In genomic region chr12:13146539-13146938, GRCh38 we compare ENCODE assay signal across 29 cellular contexts. TPM values are rescaled to one million over a fixed set of nuclear protein-coding genes. Genes with fewer than 3 reads are reported as not detected.
A peak's percentile ranks its signal among the peaks of the same experiment; 100 is the strongest.
DNase-seq lines count a peak whose midpoint lies in the region; ATAC-seq and TF ChIP-seq lines count a peak whose summit lies in the region.
"Had no signal": no experiment of that assay in that cellular context is flagged by ENCODE, and none has a peak within 500 bp of the region (broad histone marks: within the 10 kb centered on the region; RNA-seq: fewer than 3 reads in every experiment).

No MANE protein-coding gene starts in this region.

- H3K4me1 ChIP-seq in breast epithelium (no peaks in the 10 kb centered on the region), right lobe of liver (peaks cover 0 to 9% (median 0%) of the 10 kb centered on the region in 4 donors), stomach (peaks cover 8 to 18% (median 11%) of the 10 kb centered on the region in 4 donors), Karpas-422 (ENCODE audit: low read length) (no peaks in the 10 kb centered on the region; the same call in 1 of the 2 replicates)

- intact Hi-C loops in breast epithelium (cut with DNase I; ENCODE audit: low total_unique reads): no loop called here
- intact Hi-C loops in MCF 10A (cut with micrococcal nuclease): no loop called here
- intact Hi-C loops in right lobe of liver (cut with DNase I): no loop called here
- intact Hi-C loops in stomach (cut with DNase I; ENCODE audit: low total_unique reads): no loop called here
- intact Hi-C loops in activated CD4-positive, alpha-beta T cell treated with anti-CD3 and anti-CD28 coated beads, Interleukin-2, amount 10 ng/mL, durations not matched to agents 24 days and 14 days (cut with micrococcal nuclease): no loop called here

- H3K27ac ChIP-seq in breast epithelium (peak overlapping the region; percentile 33 to 36), right lobe of liver (peak overlapping the region in 1 of 3 donors; percentile 17), stomach (peak overlapping the region in 4 of 5 donors; percentile 10 to 54 (median 52)), Karpas-422 (ENCODE audit: low read length) (no peak overlapping the region)
- H3K27ac ChIP-seq: 22Rv1, brain microvascular endothelial cell, hepatocyte, SK-N-MC had no signal

- H3K9me3 ChIP-seq in breast epithelium (no peaks in the 10 kb centered on the region), right lobe of liver (no peaks in the 10 kb centered on the region), stomach (no peaks in the 10 kb centered on the region), Karpas-422 (ENCODE audit: low read length) (no peaks in the 10 kb centered on the region)

- TF ChIP-seq POLR2A in breast epithelium (IDR thresholded peaks at IDR 0.05) (no peak), right lobe of liver (IDR thresholded peaks at IDR 0.05) (no peak), stomach (IDR thresholded peaks at IDR 0.05) (no peak)

- H3K27me3 ChIP-seq in breast epithelium (no peaks in the 10 kb centered on the region), right lobe of liver (no peaks in the 10 kb centered on the region), stomach (no peaks in the 10 kb centered on the region), Karpas-422 (ENCODE audit: low read length) (no peaks in the 10 kb centered on the region)
- H3K27me3 ChIP-seq: brain microvascular endothelial cell, hepatocyte had no signal

- no peak for TF ChIP-seq CTCF in breast epithelium (IDR thresholded peaks at IDR 0.05)
- no peak for TF ChIP-seq CTCF in MCF 10A (IDR thresholded peaks at IDR 0.05; ENCODE audit: unreplicated experiment)
- no peak for TF ChIP-seq CTCF in right lobe of liver (IDR thresholded peaks at IDR 0.05)
- TF ChIP-seq CTCF in stomach (IDR thresholded peaks at IDR 0.05): no peak

- no peaks in the 10 kb centered on the region for H4K20me1 ChIP-seq in Karpas-422 (ENCODE audit: insufficient read depth, low read depth, low read length)

- CTCF ChIA-PET in MCF 10A (lab: Yijun Ruan, JAX): interaction anchor here (0.6 kb wide), 1 partner anchor 11 kb away, joined by 3 read pairs; no protein-coding TSS in a partner anchor

- no peak for TF ChIP-seq EP300 in stomach (IDR thresholded peaks at IDR 0.05)

- peak; percentile 95 to 98 (median 98) for ATAC-seq in right lobe of liver
- ATAC-seq: HCT116; stimulated activated naive CD8-positive, alpha-beta T cell treated with anti-CD3 and anti-CD28 coated beads, Interleukin-15, Interleukin-2, amounts not matched to agents 100 U/mL and 50 U/mL, for 24 hours had no signal

- H3K4me3 Mint-ChIP-seq in MCF 10A (ENCODE audit: unreplicated experiment): no peak overlapping the region
- no peak overlapping the region for H3K4me3 Mint-ChIP-seq in activated CD4-positive, alpha-beta T cell treated with anti-CD3 and anti-CD28 coated beads, Interleukin-2, amount 10 ng/mL, durations not matched to agents 24 days and 14 days
- H3K4me3 Mint-ChIP-seq: activated CD4-positive, alpha-beta memory T cell treated with anti-CD3 and anti-CD28 coated beads for 36 hours; activated naive CD8-positive, alpha-beta T cell treated with anti-CD3 and anti-CD28 coated beads, Interleukin-2, amount 10 ng/mL, durations not matched to agents 7 days and 5 days; endodermal cell; immature natural killer cell had no signal

- POLR2A ChIA-PET in MCF 10A (lab: Yijun Ruan, JAX): no interaction called here

- no TSS peak for BruUV-seq in MCF 10A (replicated peaks; lab: Mats Ljungman, UMichigan)

- H3K79me2 ChIP-seq in Karpas-422 (ENCODE audit: low read length): no peaks in the 10 kb centered on the region
- H3K79me2 ChIP-seq: hepatocyte had no signal

- no peaks in the 10 kb centered on the region for H3K27me3 Mint-ChIP-seq in MCF 10A (ENCODE audit: insufficient read depth, unreplicated experiment)
- H3K27me3 Mint-ChIP-seq in activated CD4-positive, alpha-beta T cell treated with anti-CD3 and anti-CD28 coated beads, Interleukin-2, amount 10 ng/mL, durations not matched to agents 24 days and 14 days: peaks cover 10% of the 10 kb centered on the region

- H3K4me2 ChIP-seq in Karpas-422 (ENCODE audit: low read depth, low read length, poor library complexity, severe bottlenecking): no peak overlapping the region
- H3K4me2 ChIP-seq: hepatocyte had no signal

- no peak overlapping the region for H3K4me3 ChIP-seq in breast epithelium
- no peak overlapping the region for H3K4me3 ChIP-seq in right lobe of liver
- no peak overlapping the region for H3K4me3 ChIP-seq in stomach
- H3K4me3 ChIP-seq in Karpas-422 (ENCODE audit: low read length): no peak overlapping the region
- H3K4me3 ChIP-seq: hepatocyte, SK-N-MC had no signal

- no peak overlapping the region for H3K9ac ChIP-seq in Karpas-422 (ENCODE audit: low read length)

- 50% methylated on average over 2 of the region's 2 CpGs for WGBS in right lobe of liver (ENCODE audit: insufficient coverage, low coverage, low lambda C conversion rate, missing lambda C conversion rate)
- 66 to 87% (median 82%) methylated on average over 2 of the region's 2 CpGs for WGBS in stomach, 5 donors

- H3K9me3 Mint-ChIP-seq in MCF 10A (ENCODE audit: unreplicated experiment): no peaks in the 10 kb centered on the region
- no peaks in the 10 kb centered on the region for H3K9me3 Mint-ChIP-seq in activated CD4-positive, alpha-beta T cell treated with anti-CD3 and anti-CD28 coated beads, Interleukin-2, amount 10 ng/mL, durations not matched to agents 24 days and 14 days
- H3K9me3 Mint-ChIP-seq: activated CD4-positive, alpha-beta memory T cell treated with anti-CD3 and anti-CD28 coated beads for 36 hours; activated naive CD8-positive, alpha-beta T cell treated with anti-CD3 and anti-CD28 coated beads, Interleukin-2, amount 10 ng/mL, durations not matched to agents 7 days and 5 days; endodermal cell; immature natural killer cell had no signal

- DNase-seq in breast epithelium (ENCODE audit: low spot score in 2 of 2) (no peak), MCF 10A (ENCODE audit: unreplicated experiment) (no peak), right lobe of liver (peak; percentile 29 to 81 (median 67)), stomach (no peak), T-helper 9 cell (no peak), A172 (ENCODE audit: low spot score) (no peak), Karpas-422 (no peak)
- no peak for DNase-seq in activated CD4-positive, alpha-beta T cell treated with anti-CD3 and anti-CD28 coated beads, Interleukin-2, amount 10 ng/mL, durations not matched to agents 24 days and 14 days
- DNase-seq: activated CD4-positive, alpha-beta memory T cell treated with anti-CD3 and anti-CD28 coated beads for 36 hours; activated effector memory CD4-positive, alpha-beta T cell treated with Interleukin-2 at 50 U/mL for 16 hours; activated naive CD8-positive, alpha-beta T cell treated with anti-CD3 and anti-CD28 coated beads, Interleukin-2, amount 10 ng/mL, durations not matched to agents 7 days and 5 days; brain microvascular endothelial cell; cortex of kidney; DMS79; immature natural killer cell; KG1; NCI-H187; NCI-H526 treated with DMSO at 0.1 percent for 48 hours; stimulated activated CD4-positive, alpha-beta T cell treated with anti-CD3 and anti-CD28 coated beads, Interleukin-12 subunit alpha, Interleukin-12 subunit beta, amount 100 ng/mL, for 4 hours; stimulated activated CD4-positive, alpha-beta T cell treated with anti-CD3 and anti-CD28 coated beads, Interleukin-4, amount 100 ng/mL, for 4 hours; stimulated activated naive CD8-positive, alpha-beta T cell treated with anti-CD3 and anti-CD28 coated beads, Interleukin-15, Interleukin-2, amounts not matched to agents 100 U/mL and 50 U/mL, for 24 hours had no signal

- H3K36me3 ChIP-seq in breast epithelium (no peaks in the 10 kb centered on the region), right lobe of liver (no peaks in the 10 kb centered on the region), stomach (no peaks in the 10 kb centered on the region), Karpas-422 (ENCODE audit: insufficient read depth, low read length) (no peaks in the 10 kb centered on the region)
- H3K36me3 ChIP-seq: brain microvascular endothelial cell had no signal

- no peak overlapping the region for H3K27ac Mint-ChIP-seq in MCF 10A (ENCODE audit: low read depth, unreplicated experiment)
- H3K27ac Mint-ChIP-seq in activated CD4-positive, alpha-beta T cell treated with anti-CD3 and anti-CD28 coated beads, Interleukin-2, amount 10 ng/mL, durations not matched to agents 24 days and 14 days: no peak overlapping the region
- H3K27ac Mint-ChIP-seq: activated CD4-positive, alpha-beta memory T cell treated with anti-CD3 and anti-CD28 coated beads for 36 hours; activated naive CD8-positive, alpha-beta T cell treated with anti-CD3 and anti-CD28 coated beads, Interleukin-2, amount 10 ng/mL, durations not matched to agents 7 days and 5 days; endodermal cell; immature natural killer cell had no signal

- no peaks in the 10 kb centered on the region for H3K4me1 Mint-ChIP-seq in MCF 10A (ENCODE audit: insufficient read depth, unreplicated experiment)
- H3K4me1 Mint-ChIP-seq in activated CD4-positive, alpha-beta T cell treated with anti-CD3 and anti-CD28 coated beads, Interleukin-2, amount 10 ng/mL, durations not matched to agents 24 days and 14 days: peaks cover 10% of the 10 kb centered on the region

- H2AFZ ChIP-seq in Karpas-422 (ENCODE audit: low read length): no peak overlapping the region
- H2AFZ ChIP-seq: hepatocyte had no signal

- H3K9me2 ChIP-seq in Karpas-422 (replicated peaks; ENCODE audit: insufficient read depth, low read length): no peaks in the 10 kb centered on the region

- no peaks in the 10 kb centered on the region for H3K36me3 Mint-ChIP-seq in MCF 10A (ENCODE audit: insufficient read depth, unreplicated experiment)
- no peaks in the 10 kb centered on the region for H3K36me3 Mint-ChIP-seq in activated CD4-positive, alpha-beta T cell treated with anti-CD3 and anti-CD28 coated beads, Interleukin-2, amount 10 ng/mL, durations not matched to agents 24 days and 14 days (ENCODE audit: low read depth)
- H3K36me3 Mint-ChIP-seq: activated naive CD8-positive, alpha-beta T cell treated with anti-CD3 and anti-CD28 coated beads, Interleukin-2, amount 10 ng/mL, durations not matched to agents 7 days and 5 days; immature natural killer cell had no signal

RNA-seq across cellular contexts. Expression of gene GSG1, which starts 43.1 kb away (rescaled TPM):
- total RNA-seq in breast epithelium (not detected), MCF 10A (2022) (not detected in 2 replicates), right lobe of liver (not detected), stomach (not detected)
- not detected for polyA plus RNA-seq in stomach
- not detected in 2 replicates for total RNA-seq in activated CD4-positive, alpha-beta T cell treated with anti-CD3 and anti-CD28 coated beads, Interleukin-2, amount 10 ng/mL, durations not matched to agents 24 days and 14 days
- total RNA-seq in A172 (2014; rRNA removed; shearing (Covaris generic)): 1.6 and 2.6 TPM in 2 replicates
- total RNA-seq in Karpas-422 (2014; rRNA removed; shearing (Covaris generic); ENCODE audit: low replicate concordance): not detected in 2 replicates
- total RNA-seq: activated CD4-positive, alpha-beta memory T cell treated with anti-CD3 and anti-CD28 coated beads for 36 hours; activated naive CD8-positive, alpha-beta T cell treated with anti-CD3 and anti-CD28 coated beads, Interleukin-2, amount 10 ng/mL, durations not matched to agents 7 days and 5 days; hepatocyte; HT-29; lung microvascular endothelial cell; T-helper 2 cell treated with Interferon-gamma antibody and Interleukin-4, amounts not matched to agents 100 ng/mL and 5 ng/mL, for 36 hours had no signal

RNA-seq across cellular contexts. Expression of gene EMP1, which starts 50.0 kb away (rescaled TPM):
- total RNA-seq in breast epithelium: 100 to 1,000 TPM; 207 to 759 (median 444) TPM
- total RNA-seq in MCF 10A (2022): 193 and 230 TPM in 2 replicates
- total RNA-seq in right lobe of liver: 10 to 100 TPM in 4 of 6 experiments, 1 to 10 TPM in 2; 3.1 to 25.0 (median 14.5) TPM
- 100 to 1,000 TPM in 1 of 5 donors, 10 to 100 TPM in 3, 1 to 10 TPM in 1; 7.6 to 115 (median 23.9) TPM for total RNA-seq in stomach
- polyA plus RNA-seq in stomach: 100 to 1,000 TPM in 1 of 3 donors, 10 to 100 TPM in 1, 1 to 10 TPM in 1; 6.2 to 209 (median 12.5) TPM
- 22.2 and 26.4 TPM in 2 replicates for total RNA-seq in activated CD4-positive, alpha-beta T cell treated with anti-CD3 and anti-CD28 coated beads, Interleukin-2, amount 10 ng/mL, durations not matched to agents 24 days and 14 days
- total RNA-seq in A172 (2014; rRNA removed; shearing (Covaris generic)): 28.7 and 41.0 TPM in 2 replicates
- total RNA-seq in Karpas-422 (2014; rRNA removed; shearing (Covaris generic); ENCODE audit: low replicate concordance): not detected in 2 replicates

Comparison
In these comparisons a context has a peak if more than half of its experiments do, and no peak if none do; other contexts are left out.
1. DNase-seq: peak in right lobe of liver (3 of 3); none in breast epithelium (0 of 2), MCF 10A (single experiment), stomach (single experiment), T-helper 9 cell (single experiment), activated CD4-positive, alpha-beta T cell treated with anti-CD3 and anti-CD28 coated beads, Interleukin-2, amount 10 ng/mL, durations not matched to agents 24 days and 14 days (single experiment), A172 (single experiment) and Karpas-422 (single experiment).